ENCODE assay signal across 14 cellular contexts in the genomic region with DNA sequence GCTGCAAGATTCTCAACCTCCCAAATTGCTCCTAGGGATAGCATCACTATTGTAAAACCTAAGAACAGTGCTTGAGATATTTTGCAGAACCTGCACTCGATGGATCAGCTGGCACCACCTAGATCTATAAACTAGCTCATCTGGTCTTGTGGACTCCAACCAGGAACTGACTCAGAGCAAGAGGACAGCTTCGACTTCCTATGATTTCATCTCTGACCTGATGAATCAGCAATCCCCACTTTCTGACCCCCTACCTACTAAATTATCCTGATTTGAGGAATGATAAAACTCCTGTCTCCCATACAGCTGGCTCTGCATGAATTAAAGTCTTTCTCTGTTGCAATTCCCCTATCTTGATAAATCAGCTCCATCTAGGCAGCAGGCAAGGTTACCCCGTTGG.
A peak's percentile ranks its signal among the peaks of the same experiment; 100 is the strongest.
DNase-seq lines count a peak whose midpoint lies in the region; ATAC-seq and TF ChIP-seq lines count a peak whose summit lies in the region.
"Had no signal": no experiment of that assay in that cellular context is flagged by ENCODE, and none has a peak within 500 bp of the region (broad histone marks: within the 10 kb centered on the region; RNA-seq: fewer than 3 reads in every experiment).

No MANE protein-coding gene starts in this region.

- dilution Hi-C loops in IMR-90 (cut with HindIII; ENCODE audit: low sequenced_read_pairs, unreplicated experiment), result no loop called here

- H3K4ac ChIP-seq in IMR-90 (ENCODE audit: low read depth, low read length), result no peak overlapping the region; the same call in 1 of the 2 replicates

- in situ Hi-C loops in IMR-90 (cut with MboI; ENCODE audit: low sequenced_read_pairs), result no loop called here
- in situ Hi-C loops in brain microvascular endothelial cell (cut with HindIII; ENCODE audit: low pct_ligation_motif_present, low sequenced_read_pairs), result no loop called here

- DNase-seq in AG20443 (ENCODE audit: low spot score) (peak; percentile 24), IMR-90 (peak; percentile 90), brain microvascular endothelial cell (peak; percentile 67), left colon (no peak), posterior vena cava (ENCODE audit: low spot score) (no peak), HUDEP-2 (lab: John Stamatoyannopoulos, UW; ENCODE audit: unreplicated experiment in 76 of 76) (no peak), T-cell (no peak), hepatocyte (ENCODE audit: low spot score) (no peak)
- DNase-seq: activated CD8-positive, alpha-beta memory T cell treated with anti-CD3 and anti-CD28 coated beads, Interleukin-2, amount 50 U/mL, for 4 hours; aorta; naive thymus-derived CD8-positive, alpha-beta T cell; NCI-H187 treated with DMSO at 0.1 percent for 48 hours had no signal

- no peaks in the 10 kb centered on the region for H3K4me1 Mint-ChIP-seq in T-cell
- H3K4me1 Mint-ChIP-seq: naive thymus-derived CD8-positive, alpha-beta T cell had no signal

- no peaks in the 10 kb centered on the region for H3K36me3 Mint-ChIP-seq in T-cell
- H3K36me3 Mint-ChIP-seq: IgD-negative memory B cell had no signal

- H3K4me3 ChIP-seq in IMR-90 (ENCODE audit: insufficient read depth, low read depth, low read length) (no peak overlapping the region), brain microvascular endothelial cell (ENCODE audit: low read depth, low read length) (no peak overlapping the region), hepatocyte (no peak overlapping the region)

- no peaks in the 10 kb centered on the region for H3K36me3 ChIP-seq in IMR-90 (ENCODE audit: control insufficient read depth, insufficient read depth, low read length)
- no peaks in the 10 kb centered on the region for H3K36me3 ChIP-seq in brain microvascular endothelial cell (replicated peaks)
- no peaks in the 10 kb centered on the region for H3K36me3 ChIP-seq in hepatocyte (replicated peaks; ENCODE audit: insufficient read depth, low read depth)

- H4K20me1 ChIP-seq in IMR-90 (ENCODE audit: insufficient read depth, low read length), result no peaks in the 10 kb centered on the region
- H4K20me1 ChIP-seq in hepatocyte (ENCODE audit: insufficient read depth, poor library complexity, severe bottlenecking), result no peaks in the 10 kb centered on the region

- H2BK120ac ChIP-seq in IMR-90 (ENCODE audit: low read depth, low read length), result peak overlapping the region; percentile 38; the same call in 1 of the 2 replicates

- no peak overlapping the region for H2AK5ac ChIP-seq in IMR-90 (ENCODE audit: low read depth, low read length)

- no TSS peak for BruUV-seq in IMR-90 (replicated peaks; lab: Mats Ljungman, UMichigan)

- H3K9me3 Mint-ChIP-seq in T-cell, result no peaks in the 10 kb centered on the region
- H3K9me3 Mint-ChIP-seq: IgD-negative memory B cell; naive thymus-derived CD8-positive, alpha-beta T cell had no signal

- no peak overlapping the region for H4K91ac ChIP-seq in IMR-90 (ENCODE audit: insufficient read depth, low read depth, low read length)

- H3K9ac ChIP-seq in IMR-90 (ENCODE audit: low read depth, low read length), result no peak overlapping the region

- TF ChIP-seq POLR2A in IMR-90 (IDR thresholded peaks at IDR 0.05; ENCODE audit: low read depth, low read length), result no peak

- no peaks in the 10 kb centered on the region; the same call in 1 of the 2 replicates for H3K4me1 ChIP-seq in IMR-90 (ENCODE audit: control insufficient read depth, insufficient read depth, low read length)
- H3K4me1 ChIP-seq in hepatocyte (ENCODE audit: insufficient read depth), result no peaks in the 10 kb centered on the region

- 33% methylated on average over 1 of the region's 3 CpGs; no CpG with 5 or more reads in 1 of the 2 experiments for WGBS in IMR-90 (ENCODE audit: extremely low coverage in 2 of 2, insufficient read length in 1 of 2), 2 experiments
- 29% methylated on average over 3 of the region's 3 CpGs for WGBS in hepatocyte (ENCODE audit: low lambda C conversion rate, missing lambda C conversion rate)

- H3K14ac ChIP-seq in IMR-90 (replicated peaks; ENCODE audit: low read depth, low read length), result peak overlapping the region; percentile 73; the same call in 1 of the 2 replicates

- H2BK20ac ChIP-seq in IMR-90 (ENCODE audit: low read depth, low read length), result peak overlapping the region; percentile 31; the same call in 1 of the 2 replicates

- H3K27ac Mint-ChIP-seq in T-cell, result no peak overlapping the region
- H3K27ac Mint-ChIP-seq: IgD-negative memory B cell; naive thymus-derived CD8-positive, alpha-beta T cell had no signal

- TF ChIP-seq CTCF in IMR-90 (conservative IDR thresholded peaks at IDR 0.05; ENCODE audit: low read depth, low read length) (no peak), brain microvascular endothelial cell (IDR thresholded peaks at IDR 0.05; ENCODE audit: low read depth, low read length, missing control alignments) (no peak), hepatocyte (IDR thresholded peaks at IDR 0.05; ENCODE audit: poor library complexity) (no peak)

- H2AFZ ChIP-seq in IMR-90 (replicated peaks; ENCODE audit: low read length, poor library complexity), result peak overlapping the region; percentile 5
- no peak overlapping the region for H2AFZ ChIP-seq in hepatocyte

- no peak for TF ChIP-seq RAD21 in IMR-90 (IDR thresholded peaks at IDR 0.05; ENCODE audit: low read length)

- POLR2A ChIA-PET in IMR-90 (lab: Charles Lee; ENCODE audit: unreplicated experiment) (no interaction called here), T-cell (lab: Charles Lee) (interaction anchor here in 1 of 2 donors (0.6 kb wide), 1 partner anchor 1154 kb away, joined by 3 read pairs; no protein-coding TSS in a partner anchor)

- no peak overlapping the region for H3K23ac ChIP-seq in IMR-90 (ENCODE audit: low read depth, low read length)

- no peak overlapping the region for H3K27ac ChIP-seq in IMR-90 (ENCODE audit: insufficient read depth, low read length)
- peak overlapping the region; percentile 22 for H3K27ac ChIP-seq in brain microvascular endothelial cell
- H3K27ac ChIP-seq in hepatocyte, result no peak overlapping the region
- H3K27ac ChIP-seq: C4-2B had no signal

- H3K79me1 ChIP-seq in IMR-90 (ENCODE audit: low read depth in 1 of 2, low read length in 2 of 2), result no peaks in the 10 kb centered on the region

- H3K4me2 ChIP-seq in IMR-90 (ENCODE audit: low read depth, low read length) (no peak overlapping the region), hepatocyte (no peak overlapping the region)

- H3K27me3 ChIP-seq in IMR-90 (ENCODE audit: control insufficient read depth, insufficient read depth, low read length), result no peaks in the 10 kb centered on the region
- no peaks in the 10 kb centered on the region for H3K27me3 ChIP-seq in brain microvascular endothelial cell (replicated peaks)
- no peaks in the 10 kb centered on the region for H3K27me3 ChIP-seq in hepatocyte

- H4K8ac ChIP-seq in IMR-90 (ENCODE audit: low read depth in 2 of 2, low read length in 2 of 2), result peak overlapping the region in 1 of 2 experiments; percentile 18; a peak in 1 of 4 replicates

- no peak overlapping the region for H2BK5ac ChIP-seq in IMR-90 (ENCODE audit: low read depth, low read length, poor library complexity, severe bottlenecking)

- H3K18ac ChIP-seq in IMR-90 (ENCODE audit: low read depth, low read length), result no peak overlapping the region

- H3K9me1 ChIP-seq in IMR-90 (ENCODE audit: insufficient read depth, low read length), result no peaks in the 10 kb centered on the region

- no peak overlapping the region for H4K5ac ChIP-seq in IMR-90 (ENCODE audit: low read depth, low read length)

- H3K27me3 Mint-ChIP-seq in T-cell, result no peaks in the 10 kb centered on the region

- H2BK15ac ChIP-seq in IMR-90 (ENCODE audit: low read depth, low read length), result no peak overlapping the region

- CTCF ChIA-PET in IMR-90 (lab: Yijun Ruan, JAX), result no interaction called here
- CTCF ChIA-PET in T-cell (lab: Charles Lee), result no interaction called here

- no peak overlapping the region for H3K4me3 Mint-ChIP-seq in T-cell
- H3K4me3 Mint-ChIP-seq: IgD-negative memory B cell; naive thymus-derived CD8-positive, alpha-beta T cell had no signal

- intact Hi-C loops in IMR-90 (cut with micrococcal nuclease), result no loop called here
- intact Hi-C loops in left colon (cut with DNase I, micrococcal nuclease), result no loop called here
- intact Hi-C loops in posterior vena cava (cut with DNase I), result no loop called here

- no peak overlapping the region for H2AK9ac ChIP-seq in IMR-90 (replicated peaks; ENCODE audit: low read depth, low read length, poor library complexity)

- H3K79me2 ChIP-seq in hepatocyte, result no peaks in the 10 kb centered on the region

- no peaks in the 10 kb centered on the region for H3K9me2 ChIP-seq in hepatocyte (replicated peaks; ENCODE audit: insufficient read depth)

- peak; percentile 62 for ATAC-seq in IMR-90 (ENCODE audit: low read depth)
- ATAC-seq in left colon, result peak; percentile 94
- ATAC-seq in T-cell (replicated peaks in 1 of 4), result no peak
- ATAC-seq: naive thymus-derived CD8-positive, alpha-beta T cell had no signal

- no peak overlapping the region for H3K56ac ChIP-seq in IMR-90 (ENCODE audit: extremely low read depth, insufficient read depth, low read length)

- H3K9me3 ChIP-seq in IMR-90 (ENCODE audit: control insufficient read depth, insufficient read depth, low read length) (no peaks in the 10 kb centered on the region), hepatocyte (ENCODE audit: low read depth) (no peaks in the 10 kb centered on the region)

TF ChIP-seq in IMR-90, 13 proteins besides CTCF, POLR2A, EP300 and RAD21:
- TF ChIP-seq NFE2L2 (IDR thresholded peaks at IDR 0.05; ENCODE audit: low read depth, low read length) (peak; percentile 18; the same call in 1 of the 2 replicates), RFX5 (IDR thresholded peaks at IDR 0.05; ENCODE audit: low read depth, low read length) (no peak), MAZ (IDR thresholded peaks at IDR 0.05; ENCODE audit: borderline replicate concordance, low read depth, low read length) (no peak), CEBPB (IDR thresholded peaks at IDR 0.05; ENCODE audit: low read depth, low read length) (no peak), BHLHE40 (IDR thresholded peaks at IDR 0.05; ENCODE audit: low read depth, low read length) (no peak), FOS (IDR thresholded peaks at IDR 0.05; ENCODE audit: low read depth, low read length) (peak; percentile 48; the same call in 1 of the 2 replicates), MAFK (IDR thresholded peaks at IDR 0.05; ENCODE audit: low read depth, low read length) (peak; percentile 74)
- TF ChIP-seq, protein P1, sequence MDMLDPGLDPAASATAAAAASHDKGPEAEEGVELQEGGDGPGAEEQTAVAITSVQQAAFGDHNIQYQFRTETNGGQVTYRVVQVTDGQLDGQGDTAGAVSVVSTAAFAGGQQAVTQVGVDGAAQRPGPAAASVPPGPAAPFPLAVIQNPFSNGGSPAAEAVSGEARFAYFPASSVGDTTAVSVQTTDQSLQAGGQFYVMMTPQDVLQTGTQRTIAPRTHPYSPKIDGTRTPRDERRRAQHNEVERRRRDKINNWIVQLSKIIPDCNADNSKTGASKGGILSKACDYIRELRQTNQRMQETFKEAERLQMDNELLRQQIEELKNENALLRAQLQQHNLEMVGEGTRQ (IDR thresholded peaks at IDR 0.05; ENCODE audit: low read depth, low read length), result no peak

Comparison
In these comparisons a context has a peak if more than half of its experiments do, and no peak if none do; other contexts are left out.
1. DNase-seq: peak in AG20443 (single experiment), IMR-90 (single experiment) and brain microvascular endothelial cell (single experiment); none in left colon (0 of 2), posterior vena cava (single experiment), HUDEP-2 (0 of 76), T-cell (0 of 34) and hepatocyte (single experiment).
2. ATAC-seq: peak in IMR-90 (single experiment) and left colon (single experiment); none in T-cell (0 of 4).